14 cellular contexts compared by ENCODE assay signal in the genomic region with DNA sequence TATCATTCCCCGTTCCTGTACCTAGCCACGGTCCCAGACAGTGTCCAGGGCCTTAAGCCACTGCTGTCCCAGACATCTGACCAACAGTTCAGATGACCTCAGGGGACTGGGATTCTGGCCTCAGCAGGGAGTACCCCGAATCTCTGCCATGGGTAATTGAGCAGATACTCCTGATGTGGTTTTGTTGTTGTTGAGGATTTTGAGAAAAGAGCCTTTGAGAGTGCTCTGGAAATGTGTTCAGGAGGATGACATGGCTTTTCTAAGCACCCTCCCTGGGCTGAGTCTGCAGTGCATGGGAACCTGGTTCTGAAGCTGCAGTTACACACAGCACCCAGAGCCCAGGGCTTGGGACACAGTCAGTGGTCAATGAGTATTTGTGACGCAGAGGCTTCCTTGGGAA. TPM values are rescaled to one million over a fixed set of nuclear protein-coding genes. Genes with fewer than 3 reads are reported as not detected.
DNase-seq lines count a peak whose midpoint lies in the region; ATAC-seq, FAIRE-seq and TF ChIP-seq lines count a peak whose summit lies in the region.
"Had no signal": no experiment of that assay in that cellular context is flagged by ENCODE, and none has a peak within 500 bp of the region (broad histone marks: within the 10 kb centered on the region; RNA-seq: fewer than 3 reads in every experiment).

No MANE protein-coding gene starts in this region.

- peaks cover 33% of the 10 kb centered on the region for H3K9me1 ChIP-seq in IMR-90 (ENCODE audit: insufficient read depth, low read length)

- H3K18ac ChIP-seq in IMR-90 (ENCODE audit: low read depth, low read length): peak overlapping the region; percentile 98

- H4K5ac ChIP-seq in IMR-90 (ENCODE audit: low read depth, low read length): peak overlapping the region; percentile 97

- H3K4me3 ChIP-seq in IMR-90 (ENCODE audit: insufficient read depth, low read depth, low read length) (no peak overlapping the region), ascending aorta (no peak overlapping the region), kidney (ENCODE audit: low read length in 2 of 2) (no peak overlapping the region), testis (no peak overlapping the region)

- TF ChIP-seq POLR2A in IMR-90 (IDR thresholded peaks at IDR 0.05; ENCODE audit: low read depth, low read length) (no peak), testis (IDR thresholded peaks at IDR 0.05) (no peak)

- H3K27ac ChIP-seq in IMR-90 (ENCODE audit: insufficient read depth, low read length): peak overlapping the region; percentile 97
- H3K27ac ChIP-seq in ascending aorta: peak overlapping the region; percentile 75 to 86
- peak overlapping the region; percentile 53 to 74 for H3K27ac ChIP-seq in kidney (ENCODE audit: low read depth in 2 of 2, low read length in 2 of 2)
- H3K27ac ChIP-seq in testis: peak overlapping the region; percentile 56 to 76
- H3K27ac ChIP-seq: VCaP had no signal

- TF ChIP-seq CTCF in IMR-90 (conservative IDR thresholded peaks at IDR 0.05; ENCODE audit: low read depth, low read length) (no peak), ascending aorta (IDR thresholded peaks at IDR 0.05) (no peak), kidney (IDR thresholded peaks at IDR 0.05; ENCODE audit: borderline replicate concordance, extremely low read depth, insufficient read depth) (no peak), testis (IDR thresholded peaks at IDR 0.05) (no peak)

- ATAC-seq in IMR-90 (ENCODE audit: low read depth) (peak; percentile 12), GM19452 (IDR thresholded peaks at IDR 0.05; ENCODE audit: unreplicated experiment) (no peak)
- ATAC-seq: activated T-cell treated with anti-CD3 and anti-CD28 coated beads, Interleukin-2, amount 50 U/mL, for 4 hours had no signal

- in situ Hi-C loops in IMR-90 (cut with MboI; ENCODE audit: low sequenced_read_pairs): no loop called here

- no peak for TF ChIP-seq RAD21 in IMR-90 (IDR thresholded peaks at IDR 0.05; ENCODE audit: low read length)

- H3K9ac ChIP-seq in IMR-90 (ENCODE audit: low read depth, low read length) (peak overlapping the region; percentile 75), kidney (ENCODE audit: low read length in 2 of 2) (peak overlapping the region in 1 of 2 donors; percentile 24)

- CTCF ChIA-PET in IMR-90 (lab: Yijun Ruan, JAX): no interaction called here

- peaks cover 45% of the 10 kb centered on the region for H3K4me1 ChIP-seq in IMR-90 (ENCODE audit: control insufficient read depth, insufficient read depth, low read length)
- H3K4me1 ChIP-seq in ascending aorta: peaks cover 11 to 31% of the 10 kb centered on the region in 2 donors
- peaks cover 21 to 33% of the 10 kb centered on the region in 2 donors for H3K4me1 ChIP-seq in kidney (ENCODE audit: control insufficient read depth in 1 of 2, insufficient read depth in 1 of 2, low read depth in 1 of 2, low read length in 2 of 2)
- H3K4me1 ChIP-seq in testis: peaks cover 28% of the 10 kb centered on the region

- peak overlapping the region; percentile 92 to 93 for H4K8ac ChIP-seq in IMR-90 (ENCODE audit: low read depth in 2 of 2, low read length in 2 of 2)

- peak overlapping the region; percentile 93 for H2BK5ac ChIP-seq in IMR-90 (ENCODE audit: low read depth, low read length, poor library complexity, severe bottlenecking)

- peak overlapping the region; percentile 98 for H2BK120ac ChIP-seq in IMR-90 (ENCODE audit: low read depth, low read length)

- POLR2A ChIA-PET in IMR-90 (lab: Charles Lee; ENCODE audit: unreplicated experiment): no interaction called here

- peaks cover 29% of the 10 kb centered on the region; the same call in 1 of the 2 replicates for H3K36me3 ChIP-seq in IMR-90 (ENCODE audit: control insufficient read depth, insufficient read depth, low read length)
- peaks cover 5 to 8% of the 10 kb centered on the region in 2 donors for H3K36me3 ChIP-seq in ascending aorta
- H3K36me3 ChIP-seq in kidney (ENCODE audit: control insufficient read depth in 1 of 2, insufficient read depth in 2 of 2, low read length in 2 of 2): no peaks in the 10 kb centered on the region
- no peaks in the 10 kb centered on the region for H3K36me3 ChIP-seq in testis (ENCODE audit: low read depth, missing control alignments)

- 67% methylated on average over 2 of the region's 4 CpGs; no CpG with 5 or more reads in 1 of the 2 experiments for WGBS in IMR-90 (ENCODE audit: extremely low coverage in 2 of 2, insufficient read length in 1 of 2), 2 experiments
- WGBS in testis, 2 donors: 40 to 51% methylated on average over 3 to 4 of the region's 4 CpGs

- peak overlapping the region; percentile 92 for H3K56ac ChIP-seq in IMR-90 (ENCODE audit: extremely low read depth, insufficient read depth, low read length)

- H2AK9ac ChIP-seq in IMR-90 (replicated peaks; ENCODE audit: low read depth, low read length, poor library complexity): peak overlapping the region; percentile 65

- H3K14ac ChIP-seq in IMR-90 (replicated peaks; ENCODE audit: low read depth, low read length): peak overlapping the region; percentile 89

- dilution Hi-C loops in IMR-90 (cut with HindIII; ENCODE audit: low sequenced_read_pairs, unreplicated experiment): no loop called here

- H3K4ac ChIP-seq in IMR-90 (ENCODE audit: low read depth, low read length): peak overlapping the region; percentile 97

- peak overlapping the region; percentile 97 for H2BK20ac ChIP-seq in IMR-90 (ENCODE audit: low read depth, low read length)

- H3K9me3 ChIP-seq in IMR-90 (ENCODE audit: control insufficient read depth, insufficient read depth, low read length) (no peaks in the 10 kb centered on the region), ascending aorta (no peaks in the 10 kb centered on the region), kidney (ENCODE audit: control insufficient read depth in 1 of 2, low read length in 2 of 2) (no peaks in the 10 kb centered on the region), testis (no peaks in the 10 kb centered on the region)

- H4K20me1 ChIP-seq in IMR-90 (ENCODE audit: insufficient read depth, low read length): no peaks in the 10 kb centered on the region

- no TSS peak for BruUV-seq in IMR-90 (replicated peaks; lab: Mats Ljungman, UMichigan)

- peaks cover 0 to 3% of the 10 kb centered on the region in 2 experiments; a peak in 1 of 4 replicates for H3K79me1 ChIP-seq in IMR-90 (ENCODE audit: low read depth in 1 of 2, low read length in 2 of 2)

- H3K4me2 ChIP-seq in IMR-90 (ENCODE audit: low read depth, low read length): peak overlapping the region; percentile 32

- peak overlapping the region; percentile 79; the same call in 2 of the 3 replicates for H2BK15ac ChIP-seq in IMR-90 (ENCODE audit: low read depth, low read length)

- H2AK5ac ChIP-seq in IMR-90 (ENCODE audit: low read depth, low read length): peak overlapping the region; percentile 95

- no peak for FAIRE-seq in kidney (lab: Jason Lieb, UNC)

- no peaks in the 10 kb centered on the region for H3K27me3 ChIP-seq in IMR-90 (ENCODE audit: control insufficient read depth, insufficient read depth, low read length)
- H3K27me3 ChIP-seq in ascending aorta: no peaks in the 10 kb centered on the region
- no peaks in the 10 kb centered on the region for H3K27me3 ChIP-seq in testis

- H4K91ac ChIP-seq in IMR-90 (ENCODE audit: insufficient read depth, low read depth, low read length): peak overlapping the region; percentile 99

- peak overlapping the region; percentile 86 for H3K23ac ChIP-seq in IMR-90 (ENCODE audit: low read depth, low read length)

- H2AFZ ChIP-seq in IMR-90 (replicated peaks; ENCODE audit: low read length, poor library complexity): peak overlapping the region; percentile 37

- DNase-seq in IMR-90 (peak; percentile 34), ascending aorta (ENCODE audit: low spot score in 2 of 2) (peak in 1 of 2 donors; percentile 64), kidney (no peak), testis (no peak), CD1c-positive myeloid dendritic cell (ENCODE audit: extremely low spot score) (no peak), cortex of kidney (lab: John Stamatoyannopoulos, UW) (no peak), D341Med (ENCODE audit: low spot score) (no peak)
- DNase-seq: activated T-cell treated with anti-CD3 and anti-CD28 coated beads, Interleukin-2, amount 50 U/mL, for 4 hours; COR-L47; KBM-7; RPMI8226 had no signal

- intact Hi-C loops in IMR-90 (cut with micrococcal nuclease): loop anchor here (1.0 to 5.0 kb wide), 5 partner anchors 44 to 348 kb away; no protein-coding TSS in a partner anchor
- intact Hi-C loops in ascending aorta (cut with DNase I): loop anchor here (1.0 to 2.0 kb wide), 2 partner anchors 28 to 44 kb away; no protein-coding TSS in a partner anchor
- intact Hi-C loops in kidney (cut with DNase I): no loop called here
- intact Hi-C loops in testis (cut with DNase I; ENCODE audit: low total_unique reads): no loop called here

TF ChIP-seq in IMR-90, 13 proteins besides CTCF, POLR2A, EP300 and RAD21:
- TF ChIP-seq NFE2L2 (IDR thresholded peaks at IDR 0.05; ENCODE audit: low read depth, low read length): 0 out of 2 replicates have a peak, but pooled peaks have one; percentile 43
- TF ChIP-seq RFX5 (IDR thresholded peaks at IDR 0.05; ENCODE audit: low read depth, low read length): no peak
TF ChIP-seq in IMR-90: peak in this region for 1.

RNA-seq across cellular contexts. Expression of a gene that starts 30.4 kb away (rescaled TPM):
- total RNA-seq in IMR-90 (2012; rRNA removed) (3.0 and 3.1 TPM in 2 replicates), ascending aorta (20.4 TPM), kidney (6.2 TPM), testis (1 to 10 TPM; 2.7 to 2.8 TPM)
- polyA plus RNA-seq in IMR-90 (2012; rRNA removed) (4.7 and 5.0 TPM in 2 replicates), kidney (ENCODE audit: insufficient read depth, low read depth, low replicate concordance) (3.6 TPM), testis (ENCODE audit: insufficient read depth, low read depth, low replicate concordance) (5.7 TPM)
- 3.3 and 6.1 TPM in 2 replicates for polyA plus RNA-seq in IMR-90 (2012; cell fraction: cytosol; rRNA removed)
- 9.5 and 11.7 TPM in 2 replicates for polyA plus RNA-seq in IMR-90 (2012; cell fraction: nucleus; rRNA removed; ENCODE audit: low replicate concordance)
- total RNA-seq: activated T-cell treated with anti-CD3 and anti-CD28 coated beads, Interleukin-2, amount 50 U/mL, for 4 hours had no signal

RNA-seq across cellular contexts. Expression of a gene that starts 50.5 kb away (rescaled TPM):
- total RNA-seq in IMR-90 (2012; rRNA removed) (under 0.01 TPM in 2 replicates), ascending aorta (0.64 TPM), kidney (1.2 TPM), testis (under 1 TPM; 0.39 to 0.56 TPM)
- polyA plus RNA-seq in IMR-90 (2012; rRNA removed) (0.39 and 0.60 TPM in 2 replicates), kidney (ENCODE audit: insufficient read depth, low read depth, low replicate concordance) (1.6 TPM), testis (ENCODE audit: insufficient read depth, low read depth, low replicate concordance) (1.2 TPM)
- polyA plus RNA-seq in IMR-90 (2012; cell fraction: cytosol; rRNA removed): 0.30 and 1.3 TPM in 2 replicates
- 0.39 and 0.83 TPM in 2 replicates for polyA plus RNA-seq in IMR-90 (2012; cell fraction: nucleus; rRNA removed; ENCODE audit: low replicate concordance)
- polyA plus RNA-seq: mammary epithelial cell had no signal

Comparison
In these comparisons a context has a peak if more than half of its experiments do, and no peak if none do; other contexts are left out.
1. intact Hi-C loops: an anchor here in IMR-90 (1.0 to 5.0 kb wide) and ascending aorta (1.0 to 2.0 kb wide); none called in kidney and testis.